Comparison of ENCODE assay signal across 2 cellular contexts in the genomic region with DNA sequence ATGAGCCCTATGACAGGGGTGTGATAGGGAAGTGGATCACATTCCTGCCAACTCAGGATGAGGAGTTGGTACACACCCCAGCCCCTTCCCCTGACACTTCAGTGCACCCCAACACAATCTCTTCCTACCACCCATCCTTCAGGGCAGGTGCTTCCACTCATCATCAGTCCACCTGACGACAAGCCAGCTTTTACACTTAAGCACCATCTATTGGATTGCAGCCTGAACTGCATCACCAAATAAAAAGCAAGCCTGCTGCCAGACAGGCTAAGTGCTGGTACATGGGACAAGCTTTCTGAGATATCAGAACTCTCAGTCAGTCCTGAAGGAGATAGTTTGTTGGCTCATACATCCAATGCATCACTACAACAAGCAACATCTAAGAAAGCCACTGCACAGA.
TF ChIP-seq lines count a peak whose summit lies in the region.

No MANE protein-coding gene starts in this region.

TF ChIP-seq in HepG2, 621 proteins besides CTCF, POLR2A, EP300 and RAD21:
- peak; percentile 31; the same call in 1 of the 2 replicates for TF ChIP-seq STAG1 (CRISPR knock-in tag; IDR thresholded peaks at IDR 0.05)
- TF ChIP-seq TCF7 (IDR thresholded peaks at IDR 0.05; ENCODE audit: low read depth), result no peak
- TF ChIP-seq, protein P1, sequence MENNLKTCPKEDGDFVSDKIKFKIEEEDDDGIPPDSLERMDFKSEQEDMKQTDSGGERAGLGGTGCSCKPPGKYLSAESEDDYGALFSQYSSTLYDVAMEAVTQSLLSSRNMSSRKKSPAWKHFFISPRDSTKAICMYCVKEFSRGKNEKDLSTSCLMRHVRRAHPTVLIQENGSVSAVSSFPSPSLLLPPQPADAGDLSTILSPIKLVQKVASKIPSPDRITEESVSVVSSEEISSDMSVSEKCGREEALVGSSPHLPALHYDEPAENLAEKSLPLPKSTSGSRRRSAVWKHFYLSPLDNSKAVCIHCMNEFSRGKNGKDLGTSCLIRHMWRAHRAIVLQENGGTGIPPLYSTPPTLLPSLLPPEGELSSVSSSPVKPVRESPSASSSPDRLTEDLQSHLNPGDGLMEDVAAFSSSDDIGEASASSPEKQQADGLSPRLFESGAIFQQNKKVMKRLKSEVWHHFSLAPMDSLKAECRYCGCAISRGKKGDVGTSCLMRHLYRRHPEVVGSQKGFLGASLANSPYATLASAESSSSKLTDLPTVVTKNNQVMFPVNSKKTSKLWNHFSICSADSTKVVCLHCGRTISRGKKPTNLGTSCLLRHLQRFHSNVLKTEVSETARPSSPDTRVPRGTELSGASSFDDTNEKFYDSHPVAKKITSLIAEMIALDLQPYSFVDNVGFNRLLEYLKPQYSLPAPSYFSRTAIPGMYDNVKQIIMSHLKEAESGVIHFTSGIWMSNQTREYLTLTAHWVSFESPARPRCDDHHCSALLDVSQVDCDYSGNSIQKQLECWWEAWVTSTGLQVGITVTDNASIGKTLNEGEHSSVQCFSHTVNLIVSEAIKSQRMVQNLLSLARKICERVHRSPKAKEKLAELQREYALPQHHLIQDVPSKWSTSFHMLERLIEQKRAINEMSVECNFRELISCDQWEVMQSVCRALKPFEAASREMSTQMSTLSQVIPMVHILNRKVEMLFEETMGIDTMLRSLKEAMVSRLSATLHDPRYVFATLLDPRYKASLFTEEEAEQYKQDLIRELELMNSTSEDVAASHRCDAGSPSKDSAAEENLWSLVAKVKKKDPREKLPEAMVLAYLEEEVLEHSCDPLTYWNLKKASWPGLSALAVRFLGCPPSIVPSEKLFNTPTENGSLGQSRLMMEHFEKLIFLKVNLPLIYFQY (CRISPR knock-in tag; IDR thresholded peaks at IDR 0.05; ENCODE audit: borderline replicate concordance), result no peak
- TF ChIP-seq, protein P2, sequence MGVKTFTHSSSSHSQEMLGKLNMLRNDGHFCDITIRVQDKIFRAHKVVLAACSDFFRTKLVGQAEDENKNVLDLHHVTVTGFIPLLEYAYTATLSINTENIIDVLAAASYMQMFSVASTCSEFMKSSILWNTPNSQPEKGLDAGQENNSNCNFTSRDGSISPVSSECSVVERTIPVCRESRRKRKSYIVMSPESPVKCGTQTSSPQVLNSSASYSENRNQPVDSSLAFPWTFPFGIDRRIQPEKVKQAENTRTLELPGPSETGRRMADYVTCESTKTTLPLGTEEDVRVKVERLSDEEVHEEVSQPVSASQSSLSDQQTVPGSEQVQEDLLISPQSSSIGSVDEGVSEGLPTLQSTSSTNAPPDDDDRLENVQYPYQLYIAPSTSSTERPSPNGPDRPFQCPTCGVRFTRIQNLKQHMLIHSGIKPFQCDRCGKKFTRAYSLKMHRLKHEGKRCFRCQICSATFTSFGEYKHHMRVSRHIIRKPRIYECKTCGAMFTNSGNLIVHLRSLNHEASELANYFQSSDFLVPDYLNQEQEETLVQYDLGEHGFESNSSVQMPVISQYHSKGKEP (CRISPR knock-in tag; IDR thresholded peaks at IDR 0.05), result no peak
- peak; percentile 12; the same call in 1 of the 2 replicates for TF ChIP-seq ZNF230 (CRISPR knock-in tag; IDR thresholded peaks at IDR 0.05)

TF ChIP-seq in H1, 55 proteins besides CTCF, POLR2A, EP300 and RAD21:
- TF ChIP-seq MAFK (IDR thresholded peaks at IDR 0.05; ENCODE audit: low read depth, low read length), result no peak
- no peak for TF ChIP-seq TCF12 (IDR thresholded peaks at IDR 0.05; ENCODE audit: low read depth, low read length)
- TF ChIP-seq YY1 (IDR thresholded peaks at IDR 0.05; ENCODE audit: low read depth, low read length), result no peak
- TF ChIP-seq, protein P3, sequence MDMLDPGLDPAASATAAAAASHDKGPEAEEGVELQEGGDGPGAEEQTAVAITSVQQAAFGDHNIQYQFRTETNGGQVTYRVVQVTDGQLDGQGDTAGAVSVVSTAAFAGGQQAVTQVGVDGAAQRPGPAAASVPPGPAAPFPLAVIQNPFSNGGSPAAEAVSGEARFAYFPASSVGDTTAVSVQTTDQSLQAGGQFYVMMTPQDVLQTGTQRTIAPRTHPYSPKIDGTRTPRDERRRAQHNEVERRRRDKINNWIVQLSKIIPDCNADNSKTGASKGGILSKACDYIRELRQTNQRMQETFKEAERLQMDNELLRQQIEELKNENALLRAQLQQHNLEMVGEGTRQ (IDR thresholded peaks at IDR 0.05; ENCODE audit: low read length), result no peak
- no peak for TF ChIP-seq JUND (IDR thresholded peaks at IDR 0.05; ENCODE audit: low read length)
- TF ChIP-seq NANOG (IDR thresholded peaks at IDR 0.05; ENCODE audit: insufficient read depth, low read depth, low read length, poor library complexity, severe bottlenecking), result no peak
- no peak for TF ChIP-seq SUZ12 (IDR thresholded peaks at IDR 0.05; ENCODE audit: low read length)
